16 cellular contexts compared by ENCODE assay signal in genomic region chr17:29620271-29620670, GRCh38. TPM values are rescaled to one million over a fixed set of nuclear protein-coding genes. Genes with fewer than 3 reads are reported as not detected.
DNase-seq lines count a peak whose midpoint lies in the region; ATAC-seq and TF ChIP-seq lines count a peak whose summit lies in the region.
"Had no signal": no experiment of that assay in that cellular context is flagged by ENCODE, and none has a peak within 500 bp of the region (broad histone marks: within the 10 kb centered on the region; RNA-seq: fewer than 3 reads in every experiment).

No MANE protein-coding gene starts in this region.

- BruUV-seq in PC-3 (replicated peaks; lab: Mats Ljungman, UMichigan), result no TSS peak

- intact Hi-C loops in heart left ventricle (cut with DNase I), result loop anchor here in 3 of 10 donors (5.0 kb wide), 2 partner anchors 38 to 157 kb away; no protein-coding TSS in a partner anchor
- intact Hi-C loops in cardiac septum (cut with DNase I), result loop anchor here (5.0 kb wide), 1 partner anchor 142 kb away; no protein-coding TSS in a partner anchor
- intact Hi-C loops in PC-3 (cut with micrococcal nuclease), result no loop called here
- intact Hi-C loops in upper lobe of right lung (cut with DNase I), result no loop called here

- H3K36me3 ChIP-seq in heart left ventricle (peaks cover 0 to 9% (median 0%) of the 10 kb centered on the region in 9 donors), PC-3 (ENCODE audit: low read depth, low read length) (no peaks in the 10 kb centered on the region), upper lobe of right lung (no peaks in the 10 kb centered on the region)
- H3K36me3 ChIP-seq: thyroid gland had no signal

- H3K9ac ChIP-seq in PC-3 (ENCODE audit: low read length), result no peak overlapping the region

- ATAC-seq in heart left ventricle (no peak), PC-3 (no peak), upper lobe of right lung (no peak), GM21528 (IDR thresholded peaks at IDR 0.05; ENCODE audit: low FRiP score, unreplicated experiment) (no peak), HG02759 (IDR thresholded peaks at IDR 0.05; ENCODE audit: unreplicated experiment) (no peak)
- ATAC-seq: activated CD8-positive, alpha-beta T cell treated with anti-CD3 and anti-CD28 coated beads, Interleukin-2, amount 10 ng/mL, durations not matched to agents 7 days and 5 days; GM12878 had no signal

- H3K9me3 ChIP-seq in heart left ventricle (no peaks in the 10 kb centered on the region), PC-3 (ENCODE audit: low read length) (no peaks in the 10 kb centered on the region), upper lobe of right lung (no peaks in the 10 kb centered on the region)
- H3K9me3 ChIP-seq: thyroid gland had no signal

- H3K4me3 ChIP-seq in heart left ventricle, result no peak overlapping the region
- no peak overlapping the region for H3K4me3 ChIP-seq in PC-3 (ENCODE audit: low read length)
- H3K4me3 ChIP-seq in upper lobe of right lung, result no peak overlapping the region
- H3K4me3 ChIP-seq: GM12878, thyroid gland had no signal

- H4K20me1 ChIP-seq in PC-3 (ENCODE audit: low read length), result no peaks in the 10 kb centered on the region

- WGBS in heart left ventricle, 4 donors, result 80 to 90% (median 87%) methylated on average over 4 of the region's 4 CpGs

- no peak for DNase-seq in heart left ventricle
- DNase-seq in cardiac septum (ENCODE audit: low spot score), result no peak
- DNase-seq in PC-3, result peak; percentile 47
- DNase-seq in glomerular visceral epithelial cell (ENCODE audit: extremely low spot score), result peak; percentile 31
- peak; percentile 56 for DNase-seq in upper lobe of right lung
- no peak for DNase-seq in HuH-7.5 (ENCODE audit: low spot score)
- DNase-seq: activated CD8-positive, alpha-beta T cell treated with anti-CD3 and anti-CD28 coated beads, Interleukin-2, amount 10 ng/mL, durations not matched to agents 7 days and 5 days; activated effector memory CD4-positive, alpha-beta T cell treated with Interleukin-2 at 50 U/mL for 16 hours; effector CD4-positive, alpha-beta T cell; NCI-H146; NCI-H524 treated with DMSO at 0.1 percent for 48 hours; SHP77 treated with DMSO at 0.1 percent for 48 hours; thyroid gland had no signal

- no peak overlapping the region for H2AFZ ChIP-seq in PC-3 (ENCODE audit: low read length)

- POLR2A ChIA-PET in PC-3 (lab: Charles Lee; ENCODE audit: unreplicated experiment), result no interaction called here

- CTCF ChIA-PET in PC-3 (lab: Charles Lee), result interaction anchor here (1.6 kb wide), 1 partner anchor 19 kb away, joined by 4 read pairs; no protein-coding TSS in a partner anchor

- no peaks in the 10 kb centered on the region for H3F3A ChIP-seq in PC-3 (ENCODE audit: low read length, unreplicated experiment)

- H3K4me2 ChIP-seq in PC-3 (ENCODE audit: low read length), result no peak overlapping the region

- H3K79me2 ChIP-seq in PC-3 (ENCODE audit: low read length), result no peaks in the 10 kb centered on the region

- peaks cover 3 to 85% (median 59%) of the 10 kb centered on the region in 12 donors for H3K4me1 ChIP-seq in heart left ventricle
- peaks cover 35% of the 10 kb centered on the region for H3K4me1 ChIP-seq in PC-3 (ENCODE audit: insufficient read depth, low read length)
- H3K4me1 ChIP-seq in upper lobe of right lung, result peaks cover 40% of the 10 kb centered on the region

- peak overlapping the region in 11 of 12 donors; percentile 20 to 98 (median 88) for H3K27ac ChIP-seq in heart left ventricle
- no peak overlapping the region for H3K27ac ChIP-seq in PC-3 (ENCODE audit: low read length)
- H3K27ac ChIP-seq in upper lobe of right lung, result no peak overlapping the region
- H3K27ac ChIP-seq: thyroid gland had no signal

- H3K27me3 ChIP-seq in heart left ventricle (no peaks in the 10 kb centered on the region), PC-3 (ENCODE audit: low read length) (no peaks in the 10 kb centered on the region), upper lobe of right lung (no peaks in the 10 kb centered on the region)
- H3K27me3 ChIP-seq: thyroid gland had no signal

- TF ChIP-seq POLR2A in heart left ventricle (IDR thresholded peaks at IDR 0.05), result no peak

- H3K9me2 ChIP-seq in PC-3 (replicated peaks; ENCODE audit: low read length), result no peaks in the 10 kb centered on the region

- no peak for TF ChIP-seq CTCF in heart left ventricle (IDR thresholded peaks at IDR 0.05)
- TF ChIP-seq CTCF in PC-3 (conservative IDR thresholded peaks at IDR 0.05; ENCODE audit: low read depth, low read length), result no peak
- TF ChIP-seq CTCF in upper lobe of right lung (IDR thresholded peaks at IDR 0.05), result no peak

RNA-seq across cellular contexts. Expression of gene CORO6, which starts 2.4 kb away (rescaled TPM):
- total RNA-seq in heart left ventricle, result 100 to 1,000 TPM in 3 of 9 donors, 10 to 100 TPM in 6; 72.1 to 115 (median 95.5) TPM
- polyA plus RNA-seq in heart left ventricle, result 10 to 100 TPM; 50.7 to 96.2 TPM
- 128 TPM for total RNA-seq in cardiac septum
- total RNA-seq in PC-3 (2014; rRNA removed), result 0.44 and 0.58 TPM in 2 replicates
- total RNA-seq in upper lobe of right lung, result 7.7 TPM

RNA-seq across cellular contexts. Expression of gene ANKRD13B, which starts 27.3 kb away (rescaled TPM):
- total RNA-seq in heart left ventricle (1 to 10 TPM; 4.4 to 9.9 (median 6.1) TPM), cardiac septum (8.1 TPM), PC-3 (2014; rRNA removed) (11.2 and 11.5 TPM in 2 replicates), upper lobe of right lung (6.8 TPM)
- 10 to 100 TPM in 1 of 2 donors, 1 to 10 TPM in 1; 4.1 to 12.7 TPM for polyA plus RNA-seq in heart left ventricle

RNA-seq across cellular contexts. Expression of gene GIT1, which starts 30.8 kb away (rescaled TPM):
- total RNA-seq in heart left ventricle, result 10 to 100 TPM; 23.1 to 52.9 (median 31.4) TPM
- polyA plus RNA-seq in heart left ventricle, result 10 to 100 TPM; 23.0 to 37.8 TPM
- 36.2 TPM for total RNA-seq in cardiac septum
- total RNA-seq in PC-3 (2014; rRNA removed), result 24.2 and 32.2 TPM in 2 replicates
- total RNA-seq in upper lobe of right lung, result 64.8 TPM

RNA-seq across cellular contexts. Expression of gene TP53I13, which starts 51.8 kb away (rescaled TPM):
- total RNA-seq in heart left ventricle (10 to 100 TPM; 23.8 to 65.5 (median 38.3) TPM), cardiac septum (31.9 TPM), PC-3 (2014; rRNA removed) (45.0 and 61.7 TPM in 2 replicates), upper lobe of right lung (51.9 TPM)
- 10 to 100 TPM; 65.1 to 93.0 TPM for polyA plus RNA-seq in heart left ventricle

RNA-seq across cellular contexts. Expression of gene ABHD15, which starts 53.4 kb away (rescaled TPM):
- total RNA-seq in heart left ventricle (10 to 100 TPM in 2 of 9 donors, 1 to 10 TPM in 7; 5.3 to 13.1 (median 9.0) TPM), cardiac septum (5.8 TPM), PC-3 (2014; rRNA removed) (6.3 and 7.9 TPM in 2 replicates), upper lobe of right lung (10.9 TPM)
- 1 to 10 TPM; 4.0 to 8.2 TPM for polyA plus RNA-seq in heart left ventricle

Comparison
In these comparisons a context has a peak if more than half of its experiments do, and no peak if none do; other contexts are left out.
1. DNase-seq: peak in PC-3 (single experiment), glomerular visceral epithelial cell (single experiment) and upper lobe of right lung (single experiment); none in heart left ventricle (0 of 5), cardiac septum (single experiment) and HuH-7.5 (single experiment).
2. H3K27ac ChIP-seq: peak in heart left ventricle (11 of 12); none in PC-3 (single experiment) and upper lobe of right lung (single experiment).